ENCODE assay signal across 19 cellular contexts in the genomic region with DNA sequence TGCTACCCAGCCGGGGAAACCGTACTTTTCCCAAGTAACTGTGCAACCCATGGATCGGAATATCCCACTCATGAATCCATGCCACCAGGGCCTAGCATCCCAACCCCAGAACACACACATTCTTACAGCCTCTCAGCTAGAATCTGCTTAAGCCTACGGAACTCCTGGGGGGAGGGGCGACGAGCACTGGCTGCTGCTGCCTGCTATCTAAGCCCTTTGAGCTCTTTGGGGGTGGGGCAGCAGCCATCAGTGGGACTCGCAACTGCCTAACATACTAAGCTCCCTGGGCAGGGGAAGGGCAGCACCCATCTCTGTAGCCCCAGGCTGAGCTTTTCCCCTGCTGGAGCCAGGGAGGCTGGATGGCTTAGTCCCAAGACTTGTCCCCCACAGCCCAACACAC. TPM values are rescaled to one million over a fixed set of nuclear protein-coding genes. Genes with fewer than 3 reads are reported as not detected.
"Had no signal": no experiment of that assay in that cellular context is flagged by ENCODE, and none has a peak within 500 bp of the region (broad histone marks: within the 10 kb centered on the region; RNA-seq: fewer than 3 reads in every experiment).

No MANE protein-coding gene starts in this region.

- H3K4me1 ChIP-seq: esophagus squamous epithelium, gastroesophageal sphincter, spleen, tibial nerve, upper lobe of right lung, vagina had no signal

- H3K36me3 ChIP-seq: esophagus squamous epithelium, gastroesophageal sphincter, spleen, tibial nerve, upper lobe of right lung, vagina had no signal

- H3K27me3 Mint-ChIP-seq: stimulated activated memory B cell treated with anti-CD40 and anti-IgM and Interleukin-4, amounts not matched to agents 10 μg/mL and 1 μg/mL and 100 μg/mL, for 72 hours; stimulated activated naive CD8-positive, alpha-beta T cell treated with anti-CD3 and anti-CD28 coated beads, Interleukin-15, Interleukin-2, amounts not matched to agents 100 ng/mL and 50 ng/mL, for 24 hours had no signal

- H3K4me1 Mint-ChIP-seq: nephron; stimulated activated memory B cell treated with anti-CD40 and anti-IgM and Interleukin-4, amounts not matched to agents 10 μg/mL and 1 μg/mL and 100 μg/mL, for 72 hours had no signal

- H3K27ac Mint-ChIP-seq: effector memory CD8-positive, alpha-beta T cell; nephron; stimulated activated memory B cell treated with anti-CD40 and anti-IgM and Interleukin-4, amounts not matched to agents 10 μg/mL and 1 μg/mL and 100 μg/mL, for 72 hours; stimulated activated naive CD8-positive, alpha-beta T cell treated with anti-CD3 and anti-CD28 coated beads, Interleukin-15, Interleukin-2, amounts not matched to agents 100 ng/mL and 50 ng/mL, for 24 hours had no signal

- H3K27me3 ChIP-seq: esophagus squamous epithelium, gastroesophageal sphincter, spleen, tibial nerve, upper lobe of right lung, vagina had no signal

- ATAC-seq: effector memory CD8-positive, alpha-beta T cell; gastroesophageal sphincter; left lobe of liver; sciatic nerve; stimulated activated memory B cell treated with anti-CD40 and anti-IgM and Interleukin-4, amounts not matched to agents 10 μg/mL and 1 μg/mL and 100 μg/mL, for 72 hours; upper lobe of right lung had no signal

- H3K9me3 ChIP-seq: gastroesophageal sphincter, upper lobe of right lung, vagina had no signal

- DNase-seq: effector memory CD8-positive, alpha-beta T cell; esophagus squamous epithelium; foreskin fibroblast; glutamatergic neuron; islet precursor cell; midbrain; spleen; stimulated activated CD4-positive, alpha-beta T cell treated with anti-CD3 and anti-CD28 coated beads, Interleukin-15, amount 100 ng/mL, for 24 hours; stimulated activated CD4-positive, alpha-beta T cell treated with anti-CD3 and anti-CD28 coated beads, Interleukin-1b, Interleukin-23, amount 100 ng/mL, for 48 hours; stimulated activated CD4-positive, alpha-beta T cell treated with anti-CD3 and anti-CD28 coated beads, Interleukin-4, amount 100 ng/mL, for 24 hours; upper lobe of right lung had no signal

- H3K27ac ChIP-seq: esophagus squamous epithelium, gastroesophageal sphincter, spleen, tibial nerve, upper lobe of right lung, vagina had no signal

- H3K4me3 ChIP-seq: esophagus squamous epithelium, gastroesophageal sphincter, spleen, tibial nerve, upper lobe of right lung, vagina had no signal

- H3K4me3 Mint-ChIP-seq: effector memory CD8-positive, alpha-beta T cell; nephron; stimulated activated memory B cell treated with anti-CD40 and anti-IgM and Interleukin-4, amounts not matched to agents 10 μg/mL and 1 μg/mL and 100 μg/mL, for 72 hours; stimulated activated naive CD8-positive, alpha-beta T cell treated with anti-CD3 and anti-CD28 coated beads, Interleukin-15, Interleukin-2, amounts not matched to agents 100 ng/mL and 50 ng/mL, for 24 hours had no signal

- H3K9me3 Mint-ChIP-seq: stimulated activated naive CD8-positive, alpha-beta T cell treated with anti-CD3 and anti-CD28 coated beads, Interleukin-15, Interleukin-2, amounts not matched to agents 100 ng/mL and 50 ng/mL, for 24 hours had no signal

RNA-seq across cellular contexts. Expression of a gene that starts 28.6 kb away (rescaled TPM):
- total RNA-seq: upper lobe of right lung had no signal
